22 cellular contexts compared by ENCODE assay signal in genomic region chr12:51925400-51926063, GRCh38. TPM values are rescaled to one million over a fixed set of nuclear protein-coding genes. Genes with fewer than 3 reads are reported as not detected.
DNase-seq lines count a peak whose midpoint lies in the region; ATAC-seq and TF ChIP-seq lines count a peak whose summit lies in the region.
"Had no signal": no experiment of that assay in that cellular context is flagged by ENCODE, and none has a peak within 500 bp of the region (broad histone marks: within the 10 kb centered on the region; RNA-seq: fewer than 3 reads in every experiment).

No MANE protein-coding gene starts in this region.

- H3K27ac ChIP-seq in left ventricle myocardium inferior (replicated peaks) (peak overlapping the region; percentile 70), VCaP (peak overlapping the region; percentile 23; the same call in 1 of the 2 replicates), mesendoderm (ENCODE audit: low read depth, low read length) (peak overlapping the region; percentile 20), foreskin keratinocyte (no peak overlapping the region)
- H3K27ac ChIP-seq: GM23248, RWPE1 had no signal

- H4K5ac ChIP-seq in mesendoderm (ENCODE audit: low read length), result no peak overlapping the region

- no peak overlapping the region for H3K4me3 ChIP-seq in left ventricle myocardium inferior
- H3K4me3 ChIP-seq in mesendoderm (ENCODE audit: low read length), result no peak overlapping the region
- H3K4me3 ChIP-seq: adrenal gland, esophagus muscularis mucosa, GM23248 had no signal

- peaks cover 1% of the 10 kb centered on the region for H3K27me3 Mint-ChIP-seq in glutamatergic neuron (ENCODE audit: unreplicated experiment)
- H3K27me3 Mint-ChIP-seq: activated T-helper 17 cell treated with anti-CD3 and anti-CD28 coated beads, Interleukin-2, amount 50 U/mL, for 72 hours; CD4-positive, CD25-positive, alpha-beta regulatory T cell; T-cell had no signal

- H3K36me3 Mint-ChIP-seq in glutamatergic neuron (ENCODE audit: unreplicated experiment), result no peaks in the 10 kb centered on the region
- H3K36me3 Mint-ChIP-seq: CD4-positive, CD25-positive, alpha-beta regulatory T cell; naive thymus-derived CD4-positive, alpha-beta T cell; T-cell had no signal

- H3K9ac ChIP-seq in mesendoderm (ENCODE audit: low read length), result no peak overlapping the region
- H3K9ac ChIP-seq: GM23248 had no signal

- intact Hi-C loops in left ventricle myocardium inferior (cut with micrococcal nuclease), result no loop called here
- intact Hi-C loops in cardiac septum (cut with DNase I), result no loop called here

- no peak overlapping the region for H2BK15ac ChIP-seq in mesendoderm (replicated peaks; ENCODE audit: low read depth)

- TF ChIP-seq CTCF in left ventricle myocardium inferior (IDR thresholded peaks at IDR 0.05; ENCODE audit: borderline replicate concordance), result no peak
- TF ChIP-seq CTCF in VCaP (conservative IDR thresholded peaks at IDR 0.05), result no peak
- no peak for TF ChIP-seq CTCF in foreskin keratinocyte (conservative IDR thresholded peaks at IDR 0.05)
- TF ChIP-seq CTCF in glutamatergic neuron (IDR thresholded peaks at IDR 0.05; ENCODE audit: partially characterized antibody, unreplicated experiment), result no peak

- H2AK5ac ChIP-seq in mesendoderm (ENCODE audit: low read length), result no peak overlapping the region

- H3K56ac ChIP-seq in mesendoderm (ENCODE audit: low read length), result peak overlapping the region; percentile 43

- DNase-seq in left ventricle myocardium inferior, result no peak
- no peak for DNase-seq in cardiac septum (ENCODE audit: low spot score)
- no peak for DNase-seq in mesendoderm
- no peak for DNase-seq in foreskin keratinocyte
- no peak for DNase-seq in HuH-7.5 (ENCODE audit: low spot score)
- DNase-seq in glutamatergic neuron, result no peak
- DNase-seq: activated B cell treated with CpG ODN at 0.5 μM for 24 hours; CD4-positive, CD25-positive, alpha-beta regulatory T cell; DMS53; GM23248; mammary epithelial cell; naive thymus-derived CD4-positive, alpha-beta T cell; NCI-H1930; NCI-H446 treated with DMSO at 0.1 percent for 48 hours; T-cell had no signal

- no peak overlapping the region for H3K27ac Mint-ChIP-seq in glutamatergic neuron (ENCODE audit: unreplicated experiment)
- H3K27ac Mint-ChIP-seq: activated B cell treated with CpG ODN at 0.5 μM for 24 hours; naive thymus-derived CD4-positive, alpha-beta T cell; progenitor cell of endocrine pancreas; T-cell had no signal

- H3K79me1 ChIP-seq in mesendoderm (ENCODE audit: low read length), result no peaks in the 10 kb centered on the region

- no peak overlapping the region for H3K4me3 Mint-ChIP-seq in glutamatergic neuron (ENCODE audit: unreplicated experiment)
- H3K4me3 Mint-ChIP-seq: CD4-positive, CD25-positive, alpha-beta regulatory T cell; naive thymus-derived CD4-positive, alpha-beta T cell; T-cell had no signal

- no peak overlapping the region for H2BK5ac ChIP-seq in mesendoderm (ENCODE audit: low read length)

- H4K8ac ChIP-seq in mesendoderm (ENCODE audit: low read depth, low read length), result no peak overlapping the region

- H3K4me2 ChIP-seq in mesendoderm (ENCODE audit: low read length), result no peak overlapping the region

- H3K27me3 ChIP-seq in left ventricle myocardium inferior (ENCODE audit: low read depth) (no peaks in the 10 kb centered on the region), mesendoderm (ENCODE audit: insufficient read depth, low read length, poor library complexity) (no peaks in the 10 kb centered on the region), foreskin keratinocyte (no peaks in the 10 kb centered on the region)
- H3K27me3 ChIP-seq: adrenal gland had no signal

- H3K9me3 Mint-ChIP-seq in glutamatergic neuron (ENCODE audit: unreplicated experiment), result no peaks in the 10 kb centered on the region
- H3K9me3 Mint-ChIP-seq: activated B cell treated with CpG ODN at 0.5 μM for 24 hours; activated T-helper 17 cell treated with anti-CD3 and anti-CD28 coated beads, Interleukin-2, amount 50 U/mL, for 72 hours; CD4-positive, CD25-positive, alpha-beta regulatory T cell; T-cell had no signal

- no peak overlapping the region for H3K23ac ChIP-seq in mesendoderm (ENCODE audit: low read length)

- ATAC-seq in foreskin keratinocyte, result no peak
- ATAC-seq in HG03196 (IDR thresholded peaks at IDR 0.05; ENCODE audit: unreplicated experiment), result no peak
- ATAC-seq: naive thymus-derived CD4-positive, alpha-beta T cell; T-cell had no signal

- no peak overlapping the region for H3K4ac ChIP-seq in mesendoderm (ENCODE audit: low read depth, low read length)

- H3K79me2 ChIP-seq in mesendoderm (ENCODE audit: control insufficient read depth, insufficient read depth, low read length), result no peaks in the 10 kb centered on the region

- H2BK120ac ChIP-seq in mesendoderm (ENCODE audit: low read depth, low read length), result no peak overlapping the region

- H3K36me3 ChIP-seq in left ventricle myocardium inferior, result no peaks in the 10 kb centered on the region
- H3K36me3 ChIP-seq in mesendoderm (ENCODE audit: control insufficient read depth, insufficient read depth, low read length), result no peaks in the 10 kb centered on the region
- H3K36me3 ChIP-seq: adrenal gland had no signal

- peaks cover 55% of the 10 kb centered on the region for H3K4me1 ChIP-seq in left ventricle myocardium inferior
- peaks cover 17% of the 10 kb centered on the region for H3K4me1 ChIP-seq in mesendoderm (ENCODE audit: control insufficient read depth, low read depth, low read length)
- no peaks in the 10 kb centered on the region for H3K4me1 ChIP-seq in foreskin keratinocyte

- WGBS in mesendoderm (ENCODE audit: extremely low coverage, insufficient coverage, low lambda C conversion rate), result no CpG with 5 or more reads among the region's 3 CpGs

- H3K4me1 Mint-ChIP-seq in glutamatergic neuron (ENCODE audit: low read depth, unreplicated experiment), result peaks cover 13% of the 10 kb centered on the region

- no peaks in the 10 kb centered on the region for H3K9me3 ChIP-seq in left ventricle myocardium inferior (replicated peaks)
- H3K9me3 ChIP-seq: adrenal gland, esophagus muscularis mucosa had no signal

- H3K18ac ChIP-seq in mesendoderm (ENCODE audit: low read length), result no peak overlapping the region

RNA-seq across cellular contexts. Expression of gene ACVRL1, which starts 18.2 kb away (rescaled TPM):
- total RNA-seq in left ventricle myocardium inferior (36.9 TPM), cardiac septum (31.1 TPM), foreskin keratinocyte (not detected in 2 replicates), glutamatergic neuron (ENCODE audit: unreplicated experiment) (0.39 TPM)
- polyA plus RNA-seq in mesendoderm (2013, experiment 1 of 2), result 0.21 TPM
- polyA plus RNA-seq in mesendoderm (2013, experiment 2 of 2), result 0.01 TPM
- polyA plus RNA-seq in foreskin keratinocyte, result 0.03 and 0.04 TPM in 2 replicates
- total RNA-seq: activated B cell treated with CpG ODN at 0.5 μM for 24 hours; activated T-helper 17 cell treated with anti-CD3 and anti-CD28 coated beads, Interleukin-2, amount 50 U/mL, for 72 hours; CD4-positive, CD25-positive, alpha-beta regulatory T cell; progenitor cell of endocrine pancreas had no signal
- polyA plus RNA-seq: CD4-positive, CD25-positive, alpha-beta regulatory T cell; mammary epithelial cell; naive thymus-derived CD4-positive, alpha-beta T cell had no signal

RNA-seq across cellular contexts. Expression of gene ACVR1B, which starts 26.0 kb away (rescaled TPM):
- total RNA-seq in left ventricle myocardium inferior (8.5 TPM), cardiac septum (9.3 TPM), foreskin keratinocyte (14.0 and 14.3 TPM in 2 replicates), glutamatergic neuron (ENCODE audit: unreplicated experiment) (50.2 TPM)
- 9.9 TPM for polyA plus RNA-seq in mesendoderm (2013, experiment 1 of 2)
- polyA plus RNA-seq in mesendoderm (2013, experiment 2 of 2), result 9.5 TPM
- 7.3 and 7.4 TPM in 2 replicates for polyA plus RNA-seq in foreskin keratinocyte

RNA-seq across cellular contexts. Expression of gene ANKRD33, which starts 37.6 kb away (rescaled TPM):
- total RNA-seq in left ventricle myocardium inferior (not detected), cardiac septum (not detected), foreskin keratinocyte (not detected in 2 replicates), glutamatergic neuron (ENCODE audit: unreplicated experiment) (not detected)
- not detected for polyA plus RNA-seq in mesendoderm (2013, experiment 1 of 2)
- polyA plus RNA-seq in mesendoderm (2013, experiment 2 of 2), result 0.03 TPM
- not detected in 2 replicates for polyA plus RNA-seq in foreskin keratinocyte
- total RNA-seq: activated B cell treated with CpG ODN at 0.5 μM for 24 hours; activated T-helper 17 cell treated with anti-CD3 and anti-CD28 coated beads, Interleukin-2, amount 50 U/mL, for 72 hours; CD4-positive, CD25-positive, alpha-beta regulatory T cell; esophagus muscularis mucosa; GM23248; mammary epithelial cell; naive thymus-derived CD4-positive, alpha-beta T cell; T-cell had no signal
- polyA plus RNA-seq: CD4-positive, CD25-positive, alpha-beta regulatory T cell; GM23248; mammary epithelial cell; naive thymus-derived CD4-positive, alpha-beta T cell had no signal

Comparison
In these comparisons a context has a peak if more than half of its experiments do, and no peak if none do; other contexts are left out.
1. RNA of gene ACVRL1, which starts 18.2 kb away (total RNA-seq): 36.9 TPM in left ventricle myocardium inferior (single experiment) and 31.1 TPM in cardiac septum (single experiment); 0.39 TPM in glutamatergic neuron (single experiment) and not detected in foreskin keratinocyte; every median in the first group is over 10 times any median in the second.